18 cellular contexts compared by ENCODE assay signal in the genomic region with DNA sequence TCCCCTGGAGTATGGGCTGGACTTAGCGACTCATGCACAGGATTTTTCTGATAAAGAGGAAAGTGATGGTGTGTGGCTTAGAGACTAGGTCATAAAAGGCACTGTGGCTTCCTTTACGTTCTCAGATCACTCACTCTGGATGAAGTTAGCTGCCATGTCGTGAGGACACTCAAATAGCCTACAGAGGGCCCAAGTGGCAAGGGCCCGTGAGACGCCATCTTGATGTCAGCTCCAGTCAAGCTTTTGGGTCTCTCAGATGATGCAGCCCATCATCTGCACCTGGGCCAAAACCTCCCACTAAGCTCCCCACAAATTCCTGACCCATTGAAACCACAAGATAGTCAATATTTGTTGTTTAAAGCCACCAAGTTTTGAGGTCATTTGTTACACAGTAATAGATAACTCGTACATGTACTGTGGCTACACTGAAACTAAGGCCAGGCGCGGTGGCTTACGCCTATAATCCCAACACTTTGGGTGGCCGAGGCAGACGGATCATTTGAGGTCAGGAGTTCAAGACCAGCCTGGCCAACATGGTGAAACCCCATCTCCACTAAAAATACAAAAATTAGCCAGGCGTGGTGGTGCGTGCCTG. TPM values are rescaled to one million over a fixed set of nuclear protein-coding genes. Genes with fewer than 3 reads are reported as not detected.
"Had no signal": no experiment of that assay in that cellular context is flagged by ENCODE, and none has a peak within 500 bp of the region (broad histone marks: within the 10 kb centered on the region; RNA-seq: fewer than 3 reads in every experiment).

No MANE protein-coding gene starts in this region.

- H3K9me3 ChIP-seq: neutrophil, sigmoid colon had no signal

- H3K9me3 Mint-ChIP-seq: activated naive CD8-positive, alpha-beta T cell treated with anti-CD3 and anti-CD28 coated beads for 36 hours; activated T-helper 1 cell treated with anti-CD3 and anti-CD28 coated beads, Interleukin-12 subunit alpha, Interleukin-12 subunit beta, Interleukin-2, Interleukin-4 antibody, amounts not matched to agents 30 ng/mL and 10 ng/mL and 1 ng/mL, durations not matched to agents 14 hours and 24 hours and 36 hours; natural killer cell; stimulated activated naive B cell treated with anti-CD40 and anti-IgM and Interleukin-4, amounts not matched to agents 10 μg/mL and 1 μg/mL and 100 μg/mL, for 72 hours had no signal

- H3K4me3 ChIP-seq: hepatocyte, sigmoid colon had no signal

- H3K36me3 Mint-ChIP-seq: natural killer cell had no signal

- DNase-seq: activated CD4-positive, alpha-beta T cell treated with anti-CD3 and anti-CD28 coated beads for 1 hour; activated naive CD4-positive, alpha-beta T cell; activated naive CD8-positive, alpha-beta T cell treated with anti-CD3 and anti-CD28 coated beads for 36 hours; amygdala; caudate nucleus; dorsolateral prefrontal cortex; left cardiac atrium; natural killer cell; sigmoid colon; stimulated activated CD4-positive, alpha-beta T cell treated with anti-CD3 and anti-CD28 coated beads, Interleukin-4, amount 100 ng/mL, for 4 hours; stimulated activated naive B cell treated with anti-CD40 and anti-IgM and Interleukin-4, amounts not matched to agents 10 μg/mL and 1 μg/mL and 100 μg/mL, for 72 hours; T1000 had no signal

- H3K4me3 Mint-ChIP-seq: activated naive CD8-positive, alpha-beta T cell treated with anti-CD3 and anti-CD28 coated beads for 36 hours; activated T-helper 1 cell treated with anti-CD3 and anti-CD28 coated beads, Interleukin-12 subunit alpha, Interleukin-12 subunit beta, Interleukin-2, Interleukin-4 antibody, amounts not matched to agents 30 ng/mL and 10 ng/mL and 1 ng/mL, durations not matched to agents 14 hours and 24 hours and 36 hours; natural killer cell; stimulated activated naive B cell treated with anti-CD40 and anti-IgM and Interleukin-4, amounts not matched to agents 10 μg/mL and 1 μg/mL and 100 μg/mL, for 72 hours had no signal

- ATAC-seq: left cardiac atrium; natural killer cell; stimulated activated naive B cell treated with anti-CD40 and anti-IgM and Interleukin-4, amounts not matched to agents 10 μg/mL and 1 μg/mL and 100 μg/mL, for 72 hours had no signal

- H3K27ac Mint-ChIP-seq: activated naive CD8-positive, alpha-beta T cell treated with anti-CD3 and anti-CD28 coated beads for 36 hours; activated T-helper 1 cell treated with anti-CD3 and anti-CD28 coated beads, Interleukin-12 subunit alpha, Interleukin-12 subunit beta, Interleukin-2, Interleukin-4 antibody, amounts not matched to agents 30 ng/mL and 10 ng/mL and 1 ng/mL, durations not matched to agents 14 hours and 24 hours and 36 hours; natural killer cell; stimulated activated naive B cell treated with anti-CD40 and anti-IgM and Interleukin-4, amounts not matched to agents 10 μg/mL and 1 μg/mL and 100 μg/mL, for 72 hours had no signal

- H3K27ac ChIP-seq: hepatocyte, parathyroid adenoma had no signal

- H3K27me3 ChIP-seq: dorsolateral prefrontal cortex, hepatocyte, neutrophil, sigmoid colon had no signal

- H3K27me3 Mint-ChIP-seq: activated naive CD8-positive, alpha-beta T cell treated with anti-CD3 and anti-CD28 coated beads for 36 hours; stimulated activated naive B cell treated with anti-CD40 and anti-IgM and Interleukin-4, amounts not matched to agents 10 μg/mL and 1 μg/mL and 100 μg/mL, for 72 hours had no signal

- H3K4me1 ChIP-seq: sigmoid colon had no signal

RNA-seq across cellular contexts. Expression of gene ST6GALNAC2, which starts 14.7 kb away (rescaled TPM):
- total RNA-seq: activated CD8-positive, alpha-beta memory T cell treated with anti-CD3 and anti-CD28 coated beads for 36 hours; activated naive CD8-positive, alpha-beta T cell treated with anti-CD3 and anti-CD28 coated beads for 36 hours; activated T-helper 1 cell treated with anti-CD3 and anti-CD28 coated beads, Interleukin-12 subunit alpha, Interleukin-12 subunit beta, Interleukin-2, Interleukin-4 antibody, amounts not matched to agents 30 ng/mL and 10 ng/mL and 1 ng/mL, durations not matched to agents 14 hours and 24 hours and 36 hours; T-helper 1 cell treated with Interleukin-12 subunit alpha and Interleukin-12 subunit beta and Interleukin-4 antibody, amounts not matched to agents 30 ng/mL and 1 ng/mL, for 36 hours had no signal

RNA-seq across cellular contexts. Expression of gene PRCD, which starts 31.1 kb away (rescaled TPM):
- total RNA-seq: activated T-helper 1 cell treated with anti-CD3 and anti-CD28 coated beads, Interleukin-12 subunit alpha, Interleukin-12 subunit beta, Interleukin-2, Interleukin-4 antibody, amounts not matched to agents 30 ng/mL and 10 ng/mL and 1 ng/mL, durations not matched to agents 14 hours and 24 hours and 36 hours; T-helper 1 cell treated with Interleukin-12 subunit alpha and Interleukin-12 subunit beta and Interleukin-4 antibody, amounts not matched to agents 30 ng/mL and 1 ng/mL, for 36 hours had no signal

RNA-seq across cellular contexts. Expression of gene CYGB, which starts 33.5 kb away (rescaled TPM):
- total RNA-seq: activated CD8-positive, alpha-beta memory T cell treated with anti-CD3 and anti-CD28 coated beads for 36 hours; activated T-helper 1 cell treated with anti-CD3 and anti-CD28 coated beads, Interleukin-12 subunit alpha, Interleukin-12 subunit beta, Interleukin-2, Interleukin-4 antibody, amounts not matched to agents 30 ng/mL and 10 ng/mL and 1 ng/mL, durations not matched to agents 14 hours and 24 hours and 36 hours had no signal
